In genomic region chr2:84778921-84779320, GRCh38 we compare ENCODE assay signal across 18 cellular contexts.
A peak's percentile ranks its signal among the peaks of the same experiment; 100 is the strongest.
DNase-seq lines count a peak whose midpoint lies in the region; ATAC-seq and TF ChIP-seq lines count a peak whose summit lies in the region.
"Had no signal": no experiment of that assay in that cellular context is flagged by ENCODE, and none has a peak within 500 bp of the region (broad histone marks: within the 10 kb centered on the region; RNA-seq: fewer than 3 reads in every experiment).

No MANE protein-coding gene starts in this region.

- H3K4me1 Mint-ChIP-seq in activated T-cell treated with anti-CD3 and anti-CD28 coated beads, Interleukin-2, amount 50 U/mL, for 72 hours (ENCODE audit: low read depth), result peaks cover 55% of the 10 kb centered on the region
- peaks cover 59 to 68% (median 68%) of the 10 kb centered on the region in 3 donors for H3K4me1 Mint-ChIP-seq in CD8-positive, alpha-beta memory T cell
- H3K4me1 Mint-ChIP-seq in activated T-helper 2 cell treated with anti-CD3 and anti-CD28 coated beads, Interferon-gamma antibody, Interleukin-2, Interleukin-4, amounts not matched to agents 10 μg/mL and 5 μg/mL and 100 μg/mL, durations not matched to agents 14 hours and 24 hours and 36 hours (ENCODE audit: low read depth), result peaks cover 52% of the 10 kb centered on the region
- peaks cover 51% of the 10 kb centered on the region for H3K4me1 Mint-ChIP-seq in stimulated activated effector memory CD8-positive, alpha-beta T cell treated with anti-CD3 and anti-CD28 coated beads, Interleukin-12 subunit alpha, Interleukin-12 subunit beta, amount 100 ng/mL, for 72 hours

- peaks cover 7 to 14% of the 10 kb centered on the region in 2 donors for H3K9me3 Mint-ChIP-seq in activated T-cell treated with anti-CD3 and anti-CD28 coated beads, Interleukin-2, amount 50 U/mL, for 72 hours
- H3K9me3 Mint-ChIP-seq in CD8-positive, alpha-beta memory T cell, result peaks cover 20 to 38% (median 27%) of the 10 kb centered on the region in 5 donors
- peaks cover 48% of the 10 kb centered on the region for H3K9me3 Mint-ChIP-seq in activated T-helper 2 cell treated with anti-CD3 and anti-CD28 coated beads, Interferon-gamma antibody, Interleukin-2, Interleukin-4, amounts not matched to agents 10 μg/mL and 5 μg/mL and 100 μg/mL, durations not matched to agents 14 hours and 24 hours and 36 hours
- peaks cover 11% of the 10 kb centered on the region for H3K9me3 Mint-ChIP-seq in stimulated activated effector memory CD8-positive, alpha-beta T cell treated with anti-CD3 and anti-CD28 coated beads, Interleukin-12 subunit alpha, Interleukin-12 subunit beta, amount 100 ng/mL, for 72 hours

- no peak overlapping the region for H3K27ac ChIP-seq in CD8-positive, alpha-beta memory T cell (ENCODE audit: low read depth, low read length)
- no peak overlapping the region for H3K27ac ChIP-seq in left ventricle myocardium inferior (replicated peaks)

- no peaks in the 10 kb centered on the region for H3K27me3 Mint-ChIP-seq in activated T-cell treated with anti-CD3 and anti-CD28 coated beads, Interleukin-2, amount 50 U/mL, for 72 hours (ENCODE audit: low read depth)
- peaks cover 0 to 2% of the 10 kb centered on the region in 2 donors for H3K27me3 Mint-ChIP-seq in CD8-positive, alpha-beta memory T cell
- H3K27me3 Mint-ChIP-seq in activated T-helper 2 cell treated with anti-CD3 and anti-CD28 coated beads, Interferon-gamma antibody, Interleukin-2, Interleukin-4, amounts not matched to agents 10 μg/mL and 5 μg/mL and 100 μg/mL, durations not matched to agents 14 hours and 24 hours and 36 hours (ENCODE audit: low read depth), result peaks cover 1% of the 10 kb centered on the region

- H3K4me3 Mint-ChIP-seq in activated T-cell treated with anti-CD3 and anti-CD28 coated beads, Interleukin-2, amount 50 U/mL, for 72 hours, result no peak overlapping the region
- peak overlapping the region in 6 of 7 donors; percentile 1 to 52 (median 32) for H3K4me3 Mint-ChIP-seq in CD8-positive, alpha-beta memory T cell
- no peak overlapping the region for H3K4me3 Mint-ChIP-seq in activated T-helper 2 cell treated with anti-CD3 and anti-CD28 coated beads, Interferon-gamma antibody, Interleukin-2, Interleukin-4, amounts not matched to agents 10 μg/mL and 5 μg/mL and 100 μg/mL, durations not matched to agents 14 hours and 24 hours and 36 hours (ENCODE audit: low read depth)
- H3K4me3 Mint-ChIP-seq in stimulated activated effector memory CD8-positive, alpha-beta T cell treated with anti-CD3 and anti-CD28 coated beads, Interleukin-12 subunit alpha, Interleukin-12 subunit beta, amount 100 ng/mL, for 72 hours, result no peak overlapping the region
- H3K4me3 Mint-ChIP-seq: H9 had no signal

- DNase-seq in activated T-cell treated with anti-CD3 and anti-CD28 coated beads, Interleukin-2, amount 50 U/mL, for 72 hours, result no peak
- no peak for DNase-seq in activated T-cell treated with anti-CD3 and anti-CD28 coated beads for 4 hours
- peak in 2 of 5 donors; percentile 12 to 17 for DNase-seq in CD8-positive, alpha-beta memory T cell
- DNase-seq in activated T-helper 2 cell treated with anti-CD3 and anti-CD28 coated beads, Interferon-gamma antibody, Interleukin-2, Interleukin-4, amounts not matched to agents 10 μg/mL and 5 μg/mL and 100 μg/mL, durations not matched to agents 14 hours and 24 hours and 36 hours (ENCODE audit: low spot score), result no peak
- DNase-seq in stimulated activated effector memory CD8-positive, alpha-beta T cell treated with anti-CD3 and anti-CD28 coated beads, Interleukin-12 subunit alpha, Interleukin-12 subunit beta, amount 100 ng/mL, for 72 hours (ENCODE audit: low spot score in 2 of 2), result no peak
- no peak for DNase-seq in left ventricle myocardium inferior
- DNase-seq: C1 segment of cervical spinal cord, DMS79, H9, IMR-90, MG63, NCI-H1092, NCI-H146, NCI-H2081, NCI-H510A, NCI-H774, PC-3 had no signal

- H3K27ac Mint-ChIP-seq in activated T-cell treated with anti-CD3 and anti-CD28 coated beads, Interleukin-2, amount 50 U/mL, for 72 hours, result peak overlapping the region; percentile 2
- H3K27ac Mint-ChIP-seq in CD8-positive, alpha-beta memory T cell, result peak overlapping the region in 6 of 8 donors; percentile 30 to 80 (median 70)
- peak overlapping the region; percentile 47 for H3K27ac Mint-ChIP-seq in activated T-helper 2 cell treated with anti-CD3 and anti-CD28 coated beads, Interferon-gamma antibody, Interleukin-2, Interleukin-4, amounts not matched to agents 10 μg/mL and 5 μg/mL and 100 μg/mL, durations not matched to agents 14 hours and 24 hours and 36 hours
- peak overlapping the region; percentile 26 for H3K27ac Mint-ChIP-seq in stimulated activated effector memory CD8-positive, alpha-beta T cell treated with anti-CD3 and anti-CD28 coated beads, Interleukin-12 subunit alpha, Interleukin-12 subunit beta, amount 100 ng/mL, for 72 hours
- H3K27ac Mint-ChIP-seq: H9 had no signal

- H3K4me1 ChIP-seq in CD8-positive, alpha-beta memory T cell (ENCODE audit: insufficient read depth, low read length), result peaks cover 59% of the 10 kb centered on the region
- H3K4me1 ChIP-seq in left ventricle myocardium inferior, result no peaks in the 10 kb centered on the region

- no peak overlapping the region for H3K4me3 ChIP-seq in CD8-positive, alpha-beta memory T cell (ENCODE audit: low read length)
- no peak overlapping the region for H3K4me3 ChIP-seq in left ventricle myocardium inferior
- H3K4me3 ChIP-seq: MG63 had no signal

- peaks cover 5% of the 10 kb centered on the region for H3K9me3 ChIP-seq in CD8-positive, alpha-beta memory T cell (ENCODE audit: low read length)
- H3K9me3 ChIP-seq in left ventricle myocardium inferior (replicated peaks), result peaks cover 35% of the 10 kb centered on the region

- peaks cover 12 to 19% of the 10 kb centered on the region in 2 donors for H3K36me3 Mint-ChIP-seq in activated T-cell treated with anti-CD3 and anti-CD28 coated beads, Interleukin-2, amount 50 U/mL, for 72 hours (ENCODE audit: insufficient read depth in 2 of 2)
- H3K36me3 Mint-ChIP-seq in CD8-positive, alpha-beta memory T cell, result peaks cover 2 to 55% (median 4%) of the 10 kb centered on the region in 3 donors
- peaks cover 25% of the 10 kb centered on the region for H3K36me3 Mint-ChIP-seq in activated T-helper 2 cell treated with anti-CD3 and anti-CD28 coated beads, Interferon-gamma antibody, Interleukin-2, Interleukin-4, amounts not matched to agents 10 μg/mL and 5 μg/mL and 100 μg/mL, durations not matched to agents 14 hours and 24 hours and 36 hours (ENCODE audit: low read depth)
- H3K36me3 Mint-ChIP-seq in stimulated activated effector memory CD8-positive, alpha-beta T cell treated with anti-CD3 and anti-CD28 coated beads, Interleukin-12 subunit alpha, Interleukin-12 subunit beta, amount 100 ng/mL, for 72 hours, result no peaks in the 10 kb centered on the region

- intact Hi-C loops in activated T-helper 2 cell treated with anti-CD3 and anti-CD28 coated beads, Interferon-gamma antibody, Interleukin-2, Interleukin-4, amounts not matched to agents 10 μg/mL and 5 μg/mL and 100 μg/mL, durations not matched to agents 14 hours and 24 hours and 36 hours (cut with micrococcal nuclease), result no loop called here
- intact Hi-C loops in left ventricle myocardium inferior (cut with micrococcal nuclease), result no loop called here

- ATAC-seq in activated T-cell treated with anti-CD3 and anti-CD28 coated beads, Interleukin-2, amount 50 U/mL, for 72 hours (replicated peaks in 1 of 2), result no peak
- no peak for ATAC-seq in stimulated activated effector memory CD8-positive, alpha-beta T cell treated with anti-CD3 and anti-CD28 coated beads, Interleukin-12 subunit alpha, Interleukin-12 subunit beta, amount 100 ng/mL, for 72 hours
- no peak for ATAC-seq in HG03432 (IDR thresholded peaks at IDR 0.05; ENCODE audit: unreplicated experiment)
- ATAC-seq: PC-3 had no signal

- CTCF ChIA-PET in CD8-positive, alpha-beta memory T cell (lab: Charles Lee), result interaction anchor here (0.8 to 1.4 kb wide), 2 partner anchors 72 to 102 kb away, joined by 3 read pairs; partner anchors contain the start of gene TRABD2A

- TF ChIP-seq CTCF in left ventricle myocardium inferior (IDR thresholded peaks at IDR 0.05; ENCODE audit: borderline replicate concordance), result no peak

- H3K36me3 ChIP-seq in CD8-positive, alpha-beta memory T cell (ENCODE audit: insufficient read depth, low read length), result no peaks in the 10 kb centered on the region
- H3K36me3 ChIP-seq in left ventricle myocardium inferior, result no peaks in the 10 kb centered on the region
- H3K36me3 ChIP-seq: MG63 had no signal

- no peaks in the 10 kb centered on the region for H3K27me3 ChIP-seq in CD8-positive, alpha-beta memory T cell (ENCODE audit: insufficient read depth, low read length, poor library complexity, severe bottlenecking)
- H3K27me3 ChIP-seq in left ventricle myocardium inferior (ENCODE audit: low read depth), result no peaks in the 10 kb centered on the region
- H3K27me3 ChIP-seq: MG63 had no signal

- POLR2A ChIA-PET in CD8-positive, alpha-beta memory T cell (lab: Charles Lee), result no interaction called here

Comparison
In these comparisons a context has a peak if more than half of its experiments do, and no peak if none do; other contexts are left out.
1. H3K27ac Mint-ChIP-seq: peak in every context shown above with its lines; median percentile 70 in CD8-positive, alpha-beta memory T cell; 47 in activated T-helper 2 cell treated with anti-CD3 and anti-CD28 coated beads, Interferon-gamma antibody, Interleukin-2, Interleukin-4, amounts not matched to agents 10 μg/mL and 5 μg/mL and 100 μg/mL, durations not matched to agents 14 hours and 24 hours and 36 hours; 26 in stimulated activated effector memory CD8-positive, alpha-beta T cell treated with anti-CD3 and anti-CD28 coated beads, Interleukin-12 subunit alpha, Interleukin-12 subunit beta, amount 100 ng/mL, for 72 hours; 2 in activated T-cell treated with anti-CD3 and anti-CD28 coated beads, Interleukin-2, amount 50 U/mL, for 72 hours.
2. H3K4me3 Mint-ChIP-seq: peak in CD8-positive, alpha-beta memory T cell (6 of 7); none in activated T-cell treated with anti-CD3 and anti-CD28 coated beads, Interleukin-2, amount 50 U/mL, for 72 hours (0 of 2), activated T-helper 2 cell treated with anti-CD3 and anti-CD28 coated beads, Interferon-gamma antibody, Interleukin-2, Interleukin-4, amounts not matched to agents 10 μg/mL and 5 μg/mL and 100 μg/mL, durations not matched to agents 14 hours and 24 hours and 36 hours (single experiment) and stimulated activated effector memory CD8-positive, alpha-beta T cell treated with anti-CD3 and anti-CD28 coated beads, Interleukin-12 subunit alpha, Interleukin-12 subunit beta, amount 100 ng/mL, for 72 hours (single experiment).